ENCODE assay signal across 39 cellular contexts in genomic region chr17:41351177-41351576, GRCh38. TPM values are rescaled to one million over a fixed set of nuclear protein-coding genes. Genes with fewer than 3 reads are reported as not detected.
"Had no signal": no experiment of that assay in that cellular context is flagged by ENCODE, and none has a peak within 500 bp of the region (broad histone marks: within the 10 kb centered on the region; RNA-seq: fewer than 3 reads in every experiment).

No MANE protein-coding gene starts in this region.

- H3K4me2 ChIP-seq: KMS-11 had no signal

- DNase-seq: Karpas-422, Kasumi-1, MG63, MM.1S, MV-4-11, NCI-H1048, NCI-H1092, NCI-H1092 treated with DMSO at 0.1 percent for 48 hours, NCI-H1105, NCI-H1105 treated with DMSO at 0.1 percent for 48 hours, NCI-H1417, NCI-H1417 treated with DMSO at 0.1 percent for 48 hours, NCI-H1436, NCI-H1436 treated with DMSO at 0.1 percent for 48 hours, NCI-H146, NCI-H1694, NCI-H1694 treated with DMSO at 0.1 percent for 48 hours, NCI-H187, NCI-H187 treated with DMSO at 0.1 percent for 48 hours, NCI-H1930, NCI-H2029, NCI-H2029 treated with DMSO at 0.1 percent for 48 hours, NCI-H2081, NCI-H2081 treated with DMSO at 0.1 percent for 48 hours, NCI-H2107, NCI-H2171, NCI-H2171 treated with DMSO at 0.1 percent for 48 hours, NCI-H2227 treated with DMSO at 0.1 percent for 48 hours, NCI-H226, NCI-H345, NCI-H446, NCI-H446 treated with DMSO at 0.1 percent for 48 hours, NCI-H510A, NCI-H510A treated with DMSO at 0.1 percent for 48 hours had no signal

- H3K27ac ChIP-seq: KMS-11 had no signal

- H3K4me3 ChIP-seq: MG63 had no signal

- H3K36me3 ChIP-seq: MG63 had no signal

- H3K9ac ChIP-seq: KMS-11 had no signal

- H3K27me3 ChIP-seq: MG63 had no signal

RNA-seq across cellular contexts. Expression of gene KRT33A, which starts 0.5 kb away (rescaled TPM):
- total RNA-seq: LHCN-M2, MCF 10A, NCI-H460 had no signal

RNA-seq across cellular contexts. Expression of gene KRT33B, which starts 18.4 kb away (rescaled TPM):
- total RNA-seq: LHCN-M2, MCF 10A, NCI-H460 had no signal

RNA-seq across cellular contexts. Expression of gene KRTAP17-1, which starts 35.7 kb away (rescaled TPM):
- total RNA-seq: LHCN-M2, M059J, MCF 10A, NCI-H460 had no signal

RNA-seq across cellular contexts. Expression of gene KRTAP16-1, which starts 42.1 kb away (rescaled TPM):
- total RNA-seq: LHCN-M2, M059J, MCF 10A, NCI-H460 had no signal
